ENCODE assay signal across 23 cellular contexts in the genomic region with DNA sequence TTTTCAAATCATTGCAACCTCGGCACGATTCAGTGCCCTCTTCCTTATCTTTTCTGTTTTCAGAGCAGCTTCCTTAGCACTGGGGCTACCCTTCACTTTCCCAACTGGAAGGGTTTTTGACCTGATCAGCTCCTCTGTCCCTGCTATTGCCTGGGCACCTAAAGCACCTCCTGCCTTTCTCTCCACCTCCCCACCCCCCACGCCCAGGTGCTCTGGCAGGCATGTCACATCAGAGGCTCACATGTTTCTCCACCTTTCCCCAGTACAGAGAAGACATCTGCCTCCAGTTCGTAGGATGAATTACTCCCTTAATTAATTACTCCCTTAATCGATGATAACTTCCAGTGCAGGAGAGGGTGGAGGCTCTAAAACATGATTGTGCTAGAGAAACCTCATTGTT.
A peak's percentile ranks its signal among the peaks of the same experiment; 100 is the strongest.
DNase-seq lines count a peak whose midpoint lies in the region; TF ChIP-seq lines count a peak whose summit lies in the region.
"Had no signal": no experiment of that assay in that cellular context is flagged by ENCODE, and none has a peak within 500 bp of the region (broad histone marks: within the 10 kb centered on the region; RNA-seq: fewer than 3 reads in every experiment).

No MANE protein-coding gene starts in this region.

- H3K9me3 Mint-ChIP-seq in activated T-cell treated with anti-CD3 and anti-CD28 coated beads, Interleukin-2, amount 50 U/mL, for 24 hours: no peaks in the 10 kb centered on the region
- H3K9me3 Mint-ChIP-seq in glutamatergic neuron (ENCODE audit: unreplicated experiment): peaks cover 17% of the 10 kb centered on the region
- no peaks in the 10 kb centered on the region for H3K9me3 Mint-ChIP-seq in activated naive CD4-positive, alpha-beta T cell treated with anti-CD3 and anti-CD28 coated beads, Interleukin-2, amount 10 ng/mL, durations not matched to agents 7 days and 5 days
- H3K9me3 Mint-ChIP-seq: CD4-positive, alpha-beta memory T cell had no signal

- no peaks in the 10 kb centered on the region for H3K27me3 Mint-ChIP-seq in activated T-cell treated with anti-CD3 and anti-CD28 coated beads, Interleukin-2, amount 50 U/mL, for 24 hours
- peaks cover 12% of the 10 kb centered on the region for H3K27me3 Mint-ChIP-seq in glutamatergic neuron (ENCODE audit: unreplicated experiment)
- H3K27me3 Mint-ChIP-seq in activated naive CD4-positive, alpha-beta T cell treated with anti-CD3 and anti-CD28 coated beads, Interleukin-2, amount 10 ng/mL, durations not matched to agents 7 days and 5 days: peaks cover 8% of the 10 kb centered on the region
- H3K27me3 Mint-ChIP-seq: CD4-positive, alpha-beta memory T cell had no signal

- peaks cover 45% of the 10 kb centered on the region for H3K4me1 ChIP-seq in stomach smooth muscle (ENCODE audit: control insufficient read depth, insufficient read depth, low read length)

- H3K36me3 ChIP-seq in stomach smooth muscle (ENCODE audit: control insufficient read depth in 2 of 2, insufficient read depth in 2 of 2, low read length in 2 of 2): no peaks in the 10 kb centered on the region
- H3K36me3 ChIP-seq: SJSA1 had no signal

- DNase-seq in activated T-cell treated with anti-CD3 and anti-CD28 coated beads, Interleukin-2, amount 50 U/mL, for 24 hours: peak; percentile 6
- DNase-seq in activated T-cell treated with anti-CD3 and anti-CD28 coated beads for 4 hours (no peak), NCI-H2171 treated with DMSO at 0.1 percent for 48 hours (lab: John Stamatoyannopoulos, UW) (peak; percentile 69), glutamatergic neuron (no peak), NCI-H69 (lab: John Stamatoyannopoulos, UW) (no peak)
- DNase-seq in activated naive CD4-positive, alpha-beta T cell treated with anti-CD3 and anti-CD28 coated beads, Interleukin-2, amount 10 ng/mL, durations not matched to agents 7 days and 5 days: no peak
- DNase-seq: C1 segment of cervical spinal cord; CD4-positive, alpha-beta memory T cell; COR-L47; DMS53; H7; Kasumi-1; NCI-H1092 treated with DMSO at 0.1 percent for 48 hours; NCI-H1436; NCI-H1930; NCI-H2227 treated with DMSO at 0.1 percent for 48 hours; PC-9; Right ventricle myocardium superior had no signal

- H3K27ac Mint-ChIP-seq in activated T-cell treated with anti-CD3 and anti-CD28 coated beads, Interleukin-2, amount 50 U/mL, for 24 hours: no peak overlapping the region
- peak overlapping the region; percentile 87 for H3K27ac Mint-ChIP-seq in glutamatergic neuron (ENCODE audit: unreplicated experiment)
- H3K27ac Mint-ChIP-seq in activated naive CD4-positive, alpha-beta T cell treated with anti-CD3 and anti-CD28 coated beads, Interleukin-2, amount 10 ng/mL, durations not matched to agents 7 days and 5 days: no peak overlapping the region

- no peaks in the 10 kb centered on the region for H3K9me3 ChIP-seq in stomach smooth muscle (ENCODE audit: control insufficient read depth in 2 of 2, low read length in 2 of 2)
- H3K9me3 ChIP-seq: SJSA1 had no signal

- H3K4me3 ChIP-seq in stomach smooth muscle (ENCODE audit: low read length in 2 of 2): no peak overlapping the region
- H3K4me3 ChIP-seq: GM12878, GM23248, K562, PC-9, SJSA1 had no signal

- peak overlapping the region; percentile 73 for H3K27ac ChIP-seq in stomach smooth muscle (ENCODE audit: low read length)
- H3K27ac ChIP-seq: GM23248, PC-9, SJSA1 had no signal

- H3K27me3 ChIP-seq in stomach smooth muscle (ENCODE audit: control insufficient read depth in 1 of 2, insufficient read depth in 2 of 2, low read length in 2 of 2): no peaks in the 10 kb centered on the region
- H3K27me3 ChIP-seq: SJSA1 had no signal

- CTCF ChIA-PET in activated naive CD4-positive, alpha-beta T cell treated with anti-CD3 and anti-CD28 coated beads, Interleukin-2, amount 10 ng/mL, durations not matched to agents 7 days and 5 days (lab: Charles Lee): no interaction called here

- no peak for TF ChIP-seq CTCF in glutamatergic neuron (IDR thresholded peaks at IDR 0.05; ENCODE audit: partially characterized antibody, unreplicated experiment)

- H3K36me3 Mint-ChIP-seq in activated T-cell treated with anti-CD3 and anti-CD28 coated beads, Interleukin-2, amount 50 U/mL, for 24 hours (ENCODE audit: low read depth): no peaks in the 10 kb centered on the region
- H3K36me3 Mint-ChIP-seq in glutamatergic neuron (ENCODE audit: unreplicated experiment): no peaks in the 10 kb centered on the region
- no peaks in the 10 kb centered on the region for H3K36me3 Mint-ChIP-seq in activated naive CD4-positive, alpha-beta T cell treated with anti-CD3 and anti-CD28 coated beads, Interleukin-2, amount 10 ng/mL, durations not matched to agents 7 days and 5 days
- H3K36me3 Mint-ChIP-seq: CD4-positive, alpha-beta memory T cell had no signal

- H3K4me1 Mint-ChIP-seq in activated T-cell treated with anti-CD3 and anti-CD28 coated beads, Interleukin-2, amount 50 U/mL, for 24 hours (ENCODE audit: low read depth): peaks cover 44% of the 10 kb centered on the region
- peaks cover 22% of the 10 kb centered on the region for H3K4me1 Mint-ChIP-seq in glutamatergic neuron (ENCODE audit: low read depth, unreplicated experiment)
- peaks cover 34% of the 10 kb centered on the region for H3K4me1 Mint-ChIP-seq in activated naive CD4-positive, alpha-beta T cell treated with anti-CD3 and anti-CD28 coated beads, Interleukin-2, amount 10 ng/mL, durations not matched to agents 7 days and 5 days

- H3K9ac ChIP-seq in stomach smooth muscle (ENCODE audit: low read length in 2 of 2): no peak overlapping the region
- H3K9ac ChIP-seq: GM23248 had no signal

- no peak overlapping the region for H3K4me3 Mint-ChIP-seq in activated T-cell treated with anti-CD3 and anti-CD28 coated beads, Interleukin-2, amount 50 U/mL, for 24 hours
- no peak overlapping the region for H3K4me3 Mint-ChIP-seq in glutamatergic neuron (ENCODE audit: unreplicated experiment)
- no peak overlapping the region for H3K4me3 Mint-ChIP-seq in activated naive CD4-positive, alpha-beta T cell treated with anti-CD3 and anti-CD28 coated beads, Interleukin-2, amount 10 ng/mL, durations not matched to agents 7 days and 5 days
- H3K4me3 Mint-ChIP-seq: CD4-positive, alpha-beta memory T cell had no signal

Comparison
In these comparisons a context has a peak if more than half of its experiments do, and no peak if none do; other contexts are left out.
1. DNase-seq: peak in activated T-cell treated with anti-CD3 and anti-CD28 coated beads, Interleukin-2, amount 50 U/mL, for 24 hours (single experiment) and NCI-H2171 treated with DMSO at 0.1 percent for 48 hours (single experiment); none in activated T-cell treated with anti-CD3 and anti-CD28 coated beads for 4 hours (single experiment), glutamatergic neuron (single experiment), activated naive CD4-positive, alpha-beta T cell treated with anti-CD3 and anti-CD28 coated beads, Interleukin-2, amount 10 ng/mL, durations not matched to agents 7 days and 5 days (single experiment) and NCI-H69 (single experiment).